1 cellular context compared by ENCODE assay signal in genomic region chr16:85169333-85170065, GRCh38.
TF ChIP-seq lines count a peak whose summit lies in the region.

No MANE protein-coding gene starts in this region.

TF ChIP-seq in H1, 55 proteins besides CTCF, POLR2A, EP300 and RAD21 (continued from another document):
- TF ChIP-seq E2F6 (IDR thresholded peaks at IDR 0.05) (0 out of 2 replicates have a peak, but pooled peaks have one; percentile 19), NANOG (IDR thresholded peaks at IDR 0.05; ENCODE audit: insufficient read depth, low read depth, low read length, poor library complexity, severe bottlenecking) (no peak), KDM4A (IDR thresholded peaks at IDR 0.05; ENCODE audit: low read depth, low read length, severe bottlenecking) (peak; percentile 80)
